ENCODE assay signal across 1 cellular context in the genomic region with DNA sequence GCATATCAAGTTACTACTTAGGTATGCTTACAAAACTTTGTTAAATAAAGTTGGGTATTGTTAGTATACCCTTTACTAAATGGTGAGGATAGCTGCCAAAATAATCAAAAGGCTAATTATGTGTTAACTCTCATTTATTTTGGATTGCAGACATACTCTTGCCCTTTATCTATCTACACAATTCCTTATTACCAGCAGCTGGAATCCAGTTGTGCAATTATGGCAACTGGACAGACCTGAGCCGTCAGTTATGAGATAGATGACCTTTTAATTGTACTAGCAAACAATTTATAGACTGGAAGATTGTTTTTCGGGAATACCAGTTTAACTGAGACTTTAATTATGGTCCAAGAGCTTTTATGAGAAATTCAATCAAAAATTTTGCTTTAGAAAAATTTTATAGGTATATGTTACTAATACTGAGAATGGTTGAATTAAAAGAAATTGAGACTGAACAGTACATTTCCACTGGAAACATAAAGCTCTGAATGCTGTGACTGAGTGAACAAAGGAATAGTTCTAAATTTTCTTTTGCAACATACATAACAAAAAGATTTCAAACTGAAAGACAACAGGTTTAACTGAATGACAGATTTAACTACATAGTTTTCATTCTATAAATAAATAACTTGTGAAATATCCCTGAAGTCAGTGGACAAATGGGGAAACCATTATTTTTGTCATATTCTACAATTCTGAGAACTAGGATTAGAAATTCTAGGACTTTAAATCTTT.
TF ChIP-seq lines count a peak whose summit lies in the region.

No MANE protein-coding gene starts in this region.

TF ChIP-seq in IMR-90, 13 proteins besides CTCF, POLR2A, EP300 and RAD21:
- TF ChIP-seq RCOR1 (IDR thresholded peaks at IDR 0.05; ENCODE audit: insufficient replicate concordance, low read length) (no peak), CEBPB (IDR thresholded peaks at IDR 0.05; ENCODE audit: low read depth, low read length) (no peak), RFX5 (IDR thresholded peaks at IDR 0.05; ENCODE audit: low read depth, low read length) (no peak), MXI1 (IDR thresholded peaks at IDR 0.05; ENCODE audit: borderline replicate concordance, low read depth, low read length) (no peak), BHLHE40 (IDR thresholded peaks at IDR 0.05; ENCODE audit: low read depth, low read length) (no peak), SMC3 (IDR thresholded peaks at IDR 0.05; ENCODE audit: low read depth, low read length) (no peak), MAFK (IDR thresholded peaks at IDR 0.05; ENCODE audit: low read depth, low read length) (no peak), MAZ (IDR thresholded peaks at IDR 0.05; ENCODE audit: borderline replicate concordance, low read depth, low read length) (no peak), NFE2L2 (IDR thresholded peaks at IDR 0.05; ENCODE audit: low read depth, low read length) (no peak), FOS (IDR thresholded peaks at IDR 0.05; ENCODE audit: low read depth, low read length) (no peak), CHD1 (IDR thresholded peaks at IDR 0.05; ENCODE audit: low read depth, low read length) (no peak)
- TF ChIP-seq, protein P1, sequence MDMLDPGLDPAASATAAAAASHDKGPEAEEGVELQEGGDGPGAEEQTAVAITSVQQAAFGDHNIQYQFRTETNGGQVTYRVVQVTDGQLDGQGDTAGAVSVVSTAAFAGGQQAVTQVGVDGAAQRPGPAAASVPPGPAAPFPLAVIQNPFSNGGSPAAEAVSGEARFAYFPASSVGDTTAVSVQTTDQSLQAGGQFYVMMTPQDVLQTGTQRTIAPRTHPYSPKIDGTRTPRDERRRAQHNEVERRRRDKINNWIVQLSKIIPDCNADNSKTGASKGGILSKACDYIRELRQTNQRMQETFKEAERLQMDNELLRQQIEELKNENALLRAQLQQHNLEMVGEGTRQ (IDR thresholded peaks at IDR 0.05; ENCODE audit: low read depth, low read length): no peak
- TF ChIP-seq, protein P2, sequence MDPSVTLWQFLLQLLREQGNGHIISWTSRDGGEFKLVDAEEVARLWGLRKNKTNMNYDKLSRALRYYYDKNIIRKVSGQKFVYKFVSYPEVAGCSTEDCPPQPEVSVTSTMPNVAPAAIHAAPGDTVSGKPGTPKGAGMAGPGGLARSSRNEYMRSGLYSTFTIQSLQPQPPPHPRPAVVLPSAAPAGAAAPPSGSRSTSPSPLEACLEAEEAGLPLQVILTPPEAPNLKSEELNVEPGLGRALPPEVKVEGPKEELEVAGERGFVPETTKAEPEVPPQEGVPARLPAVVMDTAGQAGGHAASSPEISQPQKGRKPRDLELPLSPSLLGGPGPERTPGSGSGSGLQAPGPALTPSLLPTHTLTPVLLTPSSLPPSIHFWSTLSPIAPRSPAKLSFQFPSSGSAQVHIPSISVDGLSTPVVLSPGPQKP (IDR thresholded peaks at IDR 0.05; ENCODE audit: borderline replicate concordance, low read depth, low read length): no peak
